17 cellular contexts compared by ENCODE assay signal in genomic region chr6:135334169-135334568, GRCh38.
DNase-seq lines count a peak whose midpoint lies in the region; ATAC-seq and TF ChIP-seq lines count a peak whose summit lies in the region.
"Had no signal": no experiment of that assay in that cellular context is flagged by ENCODE, and none has a peak within 500 bp of the region (broad histone marks: within the 10 kb centered on the region; RNA-seq: fewer than 3 reads in every experiment).

No MANE protein-coding gene starts in this region.

- no peak overlapping the region for H3K4me3 ChIP-seq in A673 (ENCODE audit: low read depth, low read length, poor library complexity, severe bottlenecking)
- no peak overlapping the region for H3K4me3 ChIP-seq in fibroblast of pulmonary artery (replicated peaks; ENCODE audit: low read depth, low read length)
- H3K4me3 ChIP-seq: thoracic aorta had no signal

- DNase-seq in A673 (ENCODE audit: low spot score) (peak; percentile 35), HCEC 1CT (peak; percentile 79), RPMI7951 (ENCODE audit: low read depth) (peak; percentile 8), fibroblast of pulmonary artery (ENCODE audit: low read depth) (peak; percentile 27), NCI-H446 treated with DMSO at 0.1 percent for 48 hours (lab: John Stamatoyannopoulos, UW) (no peak), middle frontal gyrus (ENCODE audit: extremely low spot score, low spot score) (no peak)
- no peak for DNase-seq in activated CD4-positive, CD25-positive, alpha-beta regulatory T cell (lab: John Stamatoyannopoulos, UW)
- DNase-seq: activated CD4-positive, alpha-beta T cell treated with anti-CD3 and anti-CD28 coated beads, Interleukin-2, amount 50 U/mL, for 1 hour; activated T-cell treated with anti-CD3 and anti-CD28 coated beads, Interleukin-2, amount 50 U/mL, for 48 hours; effector memory CD8-positive, alpha-beta T cell; kidney; NCI-H1694; NCI-H748 treated with DMSO at 0.1 percent for 48 hours; SHP77 had no signal

- H3K4me1 ChIP-seq in A673 (ENCODE audit: insufficient read depth, low read length, poor library complexity, severe bottlenecking): no peaks in the 10 kb centered on the region
- H3K4me1 ChIP-seq: parathyroid adenoma had no signal

- H3K27ac ChIP-seq in A673 (ENCODE audit: low read depth, low read length, poor library complexity, severe bottlenecking): no peak overlapping the region
- H3K27ac ChIP-seq: parathyroid adenoma, thoracic aorta had no signal

- BruUV-seq in A673 (replicated peaks; lab: Mats Ljungman, UMichigan): no TSS peak

- no peaks in the 10 kb centered on the region for H3K36me3 ChIP-seq in A673 (ENCODE audit: insufficient read depth, low read length, poor library complexity, severe bottlenecking)

- CTCF ChIA-PET in A673 (lab: Charles Lee): no interaction called here

- H3K9me3 ChIP-seq in A673 (ENCODE audit: low read depth, low read length, poor library complexity, severe bottlenecking): no peaks in the 10 kb centered on the region
- H3K9me3 ChIP-seq: thoracic aorta had no signal

- no peak for ATAC-seq in HG02885 (IDR thresholded peaks at IDR 0.05; ENCODE audit: poor library complexity, unreplicated experiment)
- ATAC-seq: effector memory CD8-positive, alpha-beta T cell had no signal

- no peak for TF ChIP-seq CTCF in A673 (conservative IDR thresholded peaks at IDR 0.05; ENCODE audit: low read depth, low read length)
- TF ChIP-seq CTCF in fibroblast of pulmonary artery (IDR thresholded peaks at IDR 0.05; ENCODE audit: low read length, missing control alignments): no peak

- POLR2A ChIA-PET in A673 (lab: Charles Lee; ENCODE audit: low non-redundant PET): interaction anchor here (0.6 kb wide), 1 partner anchor 103 kb away, joined by 4 read pairs; no protein-coding TSS in a partner anchor

- intact Hi-C loops in A673 (cut with micrococcal nuclease; ENCODE audit: unreplicated experiment): no loop called here

- H3K27me3 ChIP-seq in A673 (replicated peaks; ENCODE audit: insufficient read depth, low read depth, low read length, poor library complexity): no peaks in the 10 kb centered on the region

Comparison
In these comparisons a context has a peak if more than half of its experiments do, and no peak if none do; other contexts are left out.
1. DNase-seq: peak in A673 (single experiment), HCEC 1CT (single experiment), RPMI7951 (single experiment) and fibroblast of pulmonary artery (single experiment); none in NCI-H446 treated with DMSO at 0.1 percent for 48 hours (single experiment), middle frontal gyrus (single experiment) and activated CD4-positive, CD25-positive, alpha-beta regulatory T cell (0 of 4).